22 cellular contexts compared by ENCODE assay signal in genomic region chr5:40577718-40578117, GRCh38.
DNase-seq lines count a peak whose midpoint lies in the region; ATAC-seq and TF ChIP-seq lines count a peak whose summit lies in the region.
"Had no signal": no experiment of that assay in that cellular context is flagged by ENCODE, and none has a peak within 500 bp of the region (broad histone marks: within the 10 kb centered on the region; RNA-seq: fewer than 3 reads in every experiment).

No MANE protein-coding gene starts in this region.

- H3K36me3 ChIP-seq in Panc1 (ENCODE audit: control insufficient read depth, insufficient read depth, low read length) = no peaks in the 10 kb centered on the region

- in situ Hi-C loops in Panc1 (cut with HindIII; ENCODE audit: low pct_unique_long_range_greater_than_20kb, low sequenced_read_pairs) = no loop called here

- CTCF ChIA-PET in activated naive CD4-positive, alpha-beta T cell treated with anti-CD3 and anti-CD28 coated beads for 36 hours (lab: Charles Lee) = interaction anchor here (0.6 to 1.3 kb wide), 2 partner anchors 24 to 183 kb away, joined by 3 to 5 read pairs; no protein-coding TSS in a partner anchor
- CTCF ChIA-PET in Panc1 (lab: Charles Lee) = no interaction called here

- peak overlapping the region; percentile 39 for H3K4me3 Mint-ChIP-seq in T-helper 2 cell treated with Interferon-gamma antibody and Interleukin-4, amounts not matched to agents 5 μg/mL and 100 μg/mL, for 36 hours
- H3K4me3 Mint-ChIP-seq in activated naive CD4-positive, alpha-beta T cell treated with anti-CD3 and anti-CD28 coated beads for 36 hours = no peak overlapping the region
- H3K4me3 Mint-ChIP-seq in activated naive CD8-positive, alpha-beta T cell treated with anti-CD3 and anti-CD28 coated beads, Interleukin-2, amount 50 U/mL, for 24 hours = peak overlapping the region; percentile 74

- no peaks in the 10 kb centered on the region for H3K36me3 Mint-ChIP-seq in T-helper 2 cell treated with Interferon-gamma antibody and Interleukin-4, amounts not matched to agents 5 μg/mL and 100 μg/mL, for 36 hours (ENCODE audit: low read depth)
- no peaks in the 10 kb centered on the region for H3K36me3 Mint-ChIP-seq in activated naive CD4-positive, alpha-beta T cell treated with anti-CD3 and anti-CD28 coated beads for 36 hours (ENCODE audit: low read depth)
- no peaks in the 10 kb centered on the region for H3K36me3 Mint-ChIP-seq in activated naive CD8-positive, alpha-beta T cell treated with anti-CD3 and anti-CD28 coated beads, Interleukin-2, amount 50 U/mL, for 24 hours (ENCODE audit: low read depth)
- H3K36me3 Mint-ChIP-seq: CD8-positive, alpha-beta T cell had no signal

- intact Hi-C loops in activated naive CD4-positive, alpha-beta T cell treated with anti-CD3 and anti-CD28 coated beads for 36 hours (cut with micrococcal nuclease) = loop anchor here (1.0 to 5.0 kb wide), 15 partner anchors 17 to 920 kb away; partner anchors contain the start of genes PTGER4 and RPL37
- intact Hi-C loops in Panc1 (cut with micrococcal nuclease; ENCODE audit: unreplicated experiment) = no loop called here

- DNase-seq in T-helper 2 cell treated with Interferon-gamma antibody and Interleukin-4, amounts not matched to agents 5 μg/mL and 100 μg/mL, for 36 hours (ENCODE audit: low spot score) = no peak
- DNase-seq in T-helper 2 cell (no peak), Panc1 (ENCODE audit: low read depth, low spot score) (no peak), NCI-H187 (lab: John Stamatoyannopoulos, UW) (no peak)
- DNase-seq in activated naive CD4-positive, alpha-beta T cell treated with anti-CD3 and anti-CD28 coated beads for 36 hours = no peak
- no peak for DNase-seq in activated naive CD4-positive, alpha-beta T cell (lab: John Stamatoyannopoulos, UW)
- no peak for DNase-seq in activated naive CD8-positive, alpha-beta T cell treated with anti-CD3 and anti-CD28 coated beads, Interleukin-2, amount 50 U/mL, for 24 hours
- DNase-seq: 8988T; AML-193; C1 segment of cervical spinal cord; Calu3; CD8-positive, alpha-beta T cell; DMS153; H7; NCI-H1105; NCI-H146; NCI-H2029 treated with DMSO at 0.1 percent for 48 hours; NCI-H226; NCI-H510A treated with DMSO at 0.1 percent for 48 hours; NCI-H748 treated with DMSO at 0.1 percent for 48 hours had no signal

- ATAC-seq in Panc1 (peak; percentile 45; the same call in 1 of the 2 replicates), GM19452 (IDR thresholded peaks at IDR 0.05; ENCODE audit: unreplicated experiment) (no peak)
- no peak for ATAC-seq in activated naive CD8-positive, alpha-beta T cell treated with anti-CD3 and anti-CD28 coated beads, Interleukin-2, amount 50 U/mL, for 24 hours
- ATAC-seq: CD8-positive, alpha-beta T cell had no signal

- H3K4me3 ChIP-seq in Panc1 (ENCODE audit: low read depth in 2 of 2, low read length in 2 of 2) = no peak overlapping the region

- BruUV-seq in Panc1 (replicated peaks; lab: Mats Ljungman, UMichigan) = no TSS peak

- no peaks in the 10 kb centered on the region for H3K27me3 ChIP-seq in Panc1 (ENCODE audit: control insufficient read depth, insufficient read depth, low read length)

- H3K4me1 ChIP-seq in Panc1 (ENCODE audit: control insufficient read depth, insufficient read depth, low read length) = 0 out of 2 replicates have a peak, but pooled peaks cover 3% of the 10 kb centered on the region

- TF ChIP-seq CTCF in Panc1 (IDR thresholded peaks at IDR 0.05) = no peak

- H3K9me3 ChIP-seq in Panc1 (ENCODE audit: control insufficient read depth, insufficient read depth, low read depth, low read length) = no peaks in the 10 kb centered on the region

- peak overlapping the region; percentile 55 for H3K27ac Mint-ChIP-seq in T-helper 2 cell treated with Interferon-gamma antibody and Interleukin-4, amounts not matched to agents 5 μg/mL and 100 μg/mL, for 36 hours
- peak overlapping the region; percentile 65 for H3K27ac Mint-ChIP-seq in activated naive CD4-positive, alpha-beta T cell treated with anti-CD3 and anti-CD28 coated beads for 36 hours
- H3K27ac Mint-ChIP-seq in activated naive CD8-positive, alpha-beta T cell treated with anti-CD3 and anti-CD28 coated beads, Interleukin-2, amount 50 U/mL, for 24 hours = peak overlapping the region; percentile 89
- H3K27ac Mint-ChIP-seq: CD8-positive, alpha-beta T cell had no signal

- no peaks in the 10 kb centered on the region for H3K27me3 Mint-ChIP-seq in T-helper 2 cell treated with Interferon-gamma antibody and Interleukin-4, amounts not matched to agents 5 μg/mL and 100 μg/mL, for 36 hours (ENCODE audit: low read depth)
- H3K27me3 Mint-ChIP-seq in activated naive CD4-positive, alpha-beta T cell treated with anti-CD3 and anti-CD28 coated beads for 36 hours (ENCODE audit: low read depth) = no peaks in the 10 kb centered on the region
- no peaks in the 10 kb centered on the region for H3K27me3 Mint-ChIP-seq in activated naive CD8-positive, alpha-beta T cell treated with anti-CD3 and anti-CD28 coated beads, Interleukin-2, amount 50 U/mL, for 24 hours

- H3K9me3 Mint-ChIP-seq in T-helper 2 cell treated with Interferon-gamma antibody and Interleukin-4, amounts not matched to agents 5 μg/mL and 100 μg/mL, for 36 hours = no peaks in the 10 kb centered on the region
- H3K9me3 Mint-ChIP-seq in activated naive CD4-positive, alpha-beta T cell treated with anti-CD3 and anti-CD28 coated beads for 36 hours = no peaks in the 10 kb centered on the region
- H3K9me3 Mint-ChIP-seq in activated naive CD8-positive, alpha-beta T cell treated with anti-CD3 and anti-CD28 coated beads, Interleukin-2, amount 50 U/mL, for 24 hours = no peaks in the 10 kb centered on the region
- H3K9me3 Mint-ChIP-seq: CD8-positive, alpha-beta T cell had no signal

- H3K27ac ChIP-seq in Panc1 (ENCODE audit: low read length) = no peak overlapping the region
- H3K27ac ChIP-seq: KMS-11 had no signal

- H3K4me1 Mint-ChIP-seq in T-helper 2 cell treated with Interferon-gamma antibody and Interleukin-4, amounts not matched to agents 5 μg/mL and 100 μg/mL, for 36 hours (ENCODE audit: low read depth) = peaks cover 32% of the 10 kb centered on the region
- H3K4me1 Mint-ChIP-seq in activated naive CD4-positive, alpha-beta T cell treated with anti-CD3 and anti-CD28 coated beads for 36 hours (ENCODE audit: low read depth) = peaks cover 37% of the 10 kb centered on the region
- peaks cover 40% of the 10 kb centered on the region for H3K4me1 Mint-ChIP-seq in activated naive CD8-positive, alpha-beta T cell treated with anti-CD3 and anti-CD28 coated beads, Interleukin-2, amount 50 U/mL, for 24 hours

- POLR2A ChIA-PET in Panc1 (lab: Charles Lee) = no interaction called here
